Comparison of ENCODE assay signal across 10 cellular contexts in genomic region chr3:181713300-181713647, GRCh38. TPM values are rescaled to one million over a fixed set of nuclear protein-coding genes. Genes with fewer than 3 reads are reported as not detected.
A peak's percentile ranks its signal among the peaks of the same experiment; 100 is the strongest.
DNase-seq lines count a peak whose midpoint lies in the region; ATAC-seq and TF ChIP-seq lines count a peak whose summit lies in the region.
"Had no signal": no experiment of that assay in that cellular context is flagged by ENCODE, and none has a peak within 500 bp of the region (broad histone marks: within the 10 kb centered on the region; RNA-seq: fewer than 3 reads in every experiment).

No MANE protein-coding gene starts in this region.

- peak overlapping the region; percentile 38 for H3K27ac Mint-ChIP-seq in activated T-cell treated with anti-CD3 and anti-CD28 coated beads, Interleukin-2, amount 50 U/mL, for 72 hours
- H3K27ac Mint-ChIP-seq in activated T-helper 1 cell treated with anti-CD3 and anti-CD28 coated beads, Interleukin-12 subunit alpha, Interleukin-12 subunit beta, Interleukin-2, Interleukin-4 antibody, amounts not matched to agents 30 ng/mL and 10 ng/mL and 1 ng/mL, durations not matched to agents 14 hours and 24 hours and 36 hours, result peak overlapping the region; percentile 55
- H3K27ac Mint-ChIP-seq: activated B cell treated with CpG ODN at 0.5 μM for 24 hours had no signal

- no peak for TF ChIP-seq CTCF in tibial nerve (IDR thresholded peaks at IDR 0.05)

- no peak for DNase-seq in activated T-cell treated with anti-CD3 and anti-CD28 coated beads, Interleukin-2, amount 50 U/mL, for 72 hours
- DNase-seq in activated T-cell treated with anti-CD3 and anti-CD28 coated beads for 4 hours (no peak), iPS DF 6.9 (ENCODE audit: low read depth, low spot score) (no peak), tibial nerve (ENCODE audit: low spot score in 2 of 2) (no peak), NCI-H2029 (lab: John Stamatoyannopoulos, UW) (no peak), NCI-H524 treated with DMSO at 0.1 percent for 48 hours (lab: John Stamatoyannopoulos, UW) (no peak)
- DNase-seq in activated T-helper 1 cell treated with anti-CD3 and anti-CD28 coated beads, Interleukin-12 subunit alpha, Interleukin-12 subunit beta, Interleukin-2, Interleukin-4 antibody, amounts not matched to agents 30 ng/mL and 10 ng/mL and 1 ng/mL, durations not matched to agents 14 hours and 24 hours and 36 hours (ENCODE audit: low spot score), result no peak
- DNase-seq: activated B cell treated with CpG ODN at 0.5 μM for 24 hours had no signal

- no peaks in the 10 kb centered on the region for H3K9me3 ChIP-seq in iPS DF 6.9 (ENCODE audit: control insufficient read depth, insufficient read depth, low read length)
- no peaks in the 10 kb centered on the region for H3K9me3 ChIP-seq in tibial nerve

- H3K36me3 Mint-ChIP-seq in activated T-cell treated with anti-CD3 and anti-CD28 coated beads, Interleukin-2, amount 50 U/mL, for 72 hours (ENCODE audit: insufficient read depth in 2 of 2), result peaks cover 3 to 9% of the 10 kb centered on the region in 2 donors
- no peaks in the 10 kb centered on the region for H3K36me3 Mint-ChIP-seq in activated T-helper 1 cell treated with anti-CD3 and anti-CD28 coated beads, Interleukin-12 subunit alpha, Interleukin-12 subunit beta, Interleukin-2, Interleukin-4 antibody, amounts not matched to agents 30 ng/mL and 10 ng/mL and 1 ng/mL, durations not matched to agents 14 hours and 24 hours and 36 hours (ENCODE audit: low read depth)

- H3K4me3 ChIP-seq in iPS DF 6.9 (ENCODE audit: low read length) (peak overlapping the region; percentile 69), tibial nerve (peak overlapping the region; percentile 38 to 59 (median 47))

- intact Hi-C loops in activated T-helper 1 cell treated with anti-CD3 and anti-CD28 coated beads, Interleukin-12 subunit alpha, Interleukin-12 subunit beta, Interleukin-2, Interleukin-4 antibody, amounts not matched to agents 30 ng/mL and 10 ng/mL and 1 ng/mL, durations not matched to agents 14 hours and 24 hours and 36 hours (cut with micrococcal nuclease), result no loop called here

- H3K27me3 ChIP-seq in iPS DF 6.9 (ENCODE audit: control insufficient read depth, insufficient read depth, low read length), result no peaks in the 10 kb centered on the region
- H3K27me3 ChIP-seq in tibial nerve, result peaks cover 0 to 96% of the 10 kb centered on the region in 2 donors

- peaks cover 70% of the 10 kb centered on the region for H3K27me3 Mint-ChIP-seq in activated T-cell treated with anti-CD3 and anti-CD28 coated beads, Interleukin-2, amount 50 U/mL, for 72 hours (ENCODE audit: low read depth)
- H3K27me3 Mint-ChIP-seq in activated T-helper 1 cell treated with anti-CD3 and anti-CD28 coated beads, Interleukin-12 subunit alpha, Interleukin-12 subunit beta, Interleukin-2, Interleukin-4 antibody, amounts not matched to agents 30 ng/mL and 10 ng/mL and 1 ng/mL, durations not matched to agents 14 hours and 24 hours and 36 hours (ENCODE audit: insufficient read depth), result peaks cover 62% of the 10 kb centered on the region

- TF ChIP-seq EP300 in tibial nerve (IDR thresholded peaks at IDR 0.05), result no peak

- no peak overlapping the region for H3K27ac ChIP-seq in iPS DF 6.9 (ENCODE audit: low read length)
- peak overlapping the region; percentile 72 to 92 (median 88) for H3K27ac ChIP-seq in tibial nerve
- H3K27ac ChIP-seq: BLaER1 treated with 17β-estradiol and CSF1 and Interleukin-3, amounts not matched to agents 10 nM and 100 nM had no signal

- H3K9me3 Mint-ChIP-seq in activated T-cell treated with anti-CD3 and anti-CD28 coated beads, Interleukin-2, amount 50 U/mL, for 72 hours, result peaks cover 0 to 2% of the 10 kb centered on the region in 2 donors
- H3K9me3 Mint-ChIP-seq in activated T-helper 1 cell treated with anti-CD3 and anti-CD28 coated beads, Interleukin-12 subunit alpha, Interleukin-12 subunit beta, Interleukin-2, Interleukin-4 antibody, amounts not matched to agents 30 ng/mL and 10 ng/mL and 1 ng/mL, durations not matched to agents 14 hours and 24 hours and 36 hours, result no peaks in the 10 kb centered on the region

- TF ChIP-seq POLR2A in tibial nerve (IDR thresholded peaks at IDR 0.05), result no peak

- peak overlapping the region; percentile 46 to 60 for H3K4me3 Mint-ChIP-seq in activated T-cell treated with anti-CD3 and anti-CD28 coated beads, Interleukin-2, amount 50 U/mL, for 72 hours
- H3K4me3 Mint-ChIP-seq in activated T-helper 1 cell treated with anti-CD3 and anti-CD28 coated beads, Interleukin-12 subunit alpha, Interleukin-12 subunit beta, Interleukin-2, Interleukin-4 antibody, amounts not matched to agents 30 ng/mL and 10 ng/mL and 1 ng/mL, durations not matched to agents 14 hours and 24 hours and 36 hours, result no peak overlapping the region
- H3K4me3 Mint-ChIP-seq: activated B cell treated with CpG ODN at 0.5 μM for 24 hours had no signal

- no CpG with 5 or more reads among the region's 10 CpGs for WGBS in iPS DF 6.9 (ENCODE audit: insufficient coverage, insufficient read length)
- WGBS in tibial nerve, 2 donors, result 5% methylated on average over 10 of the region's 10 CpGs

- no peaks in the 10 kb centered on the region; the same call in 1 of the 2 replicates for H3K4me1 ChIP-seq in iPS DF 6.9 (ENCODE audit: control insufficient read depth, insufficient read depth, low read length)
- H3K4me1 ChIP-seq in tibial nerve, result peaks cover 0 to 35% (median 8%) of the 10 kb centered on the region in 4 donors

- H3K36me3 ChIP-seq in iPS DF 6.9 (ENCODE audit: control insufficient read depth, insufficient read depth, low read length) (peaks cover 3% of the 10 kb centered on the region; the same call in 1 of the 2 replicates), tibial nerve (no peaks in the 10 kb centered on the region)
- H3K36me3 ChIP-seq: BLaER1 treated with 17β-estradiol and CSF1 and Interleukin-3, amounts not matched to agents 10 nM and 100 nM had no signal

- ATAC-seq in activated T-cell treated with anti-CD3 and anti-CD28 coated beads, Interleukin-2, amount 50 U/mL, for 72 hours (replicated peaks in 1 of 2), result no peak
- no peak for ATAC-seq in HG02970 (IDR thresholded peaks at IDR 0.05; ENCODE audit: low FRiP score, unreplicated experiment)

- H3K4me1 Mint-ChIP-seq in activated T-cell treated with anti-CD3 and anti-CD28 coated beads, Interleukin-2, amount 50 U/mL, for 72 hours (ENCODE audit: low read depth), result peaks cover 13% of the 10 kb centered on the region
- peaks cover 9% of the 10 kb centered on the region for H3K4me1 Mint-ChIP-seq in activated T-helper 1 cell treated with anti-CD3 and anti-CD28 coated beads, Interleukin-12 subunit alpha, Interleukin-12 subunit beta, Interleukin-2, Interleukin-4 antibody, amounts not matched to agents 30 ng/mL and 10 ng/mL and 1 ng/mL, durations not matched to agents 14 hours and 24 hours and 36 hours (ENCODE audit: low read depth)

RNA-seq across cellular contexts. Expression of gene SOX2, which starts 1.5 kb away (rescaled TPM):
- under 1 TPM in 1 of 2 donors, not detected in 1; 0.16 TPM for total RNA-seq in activated T-cell treated with anti-CD3 and anti-CD28 coated beads, Interleukin-2, amount 50 U/mL, for 72 hours
- 0.07 and 0.10 TPM in 2 replicates for total RNA-seq in activated T-helper 1 cell treated with anti-CD3 and anti-CD28 coated beads, Interleukin-12 subunit alpha, Interleukin-12 subunit beta, Interleukin-2, Interleukin-4 antibody, amounts not matched to agents 30 ng/mL and 10 ng/mL and 1 ng/mL, durations not matched to agents 14 hours and 24 hours and 36 hours
- total RNA-seq in tibial nerve, result 10 to 100 TPM; 21.3 to 50.5 (median 34.3) TPM
- total RNA-seq: activated B cell treated with CpG ODN at 0.5 μM for 24 hours had no signal

Comparison
In these comparisons a context has a peak if more than half of its experiments do, and no peak if none do; other contexts are left out.
1. RNA of gene SOX2, which starts 1.5 kb away (total RNA-seq): 21.3 to 50.5 TPM in tibial nerve; 0.16 TPM in activated T-cell treated with anti-CD3 and anti-CD28 coated beads, Interleukin-2, amount 50 U/mL, for 72 hours and 0.07 to 0.10 TPM in activated T-helper 1 cell treated with anti-CD3 and anti-CD28 coated beads, Interleukin-12 subunit alpha, Interleukin-12 subunit beta, Interleukin-2, Interleukin-4 antibody, amounts not matched to agents 30 ng/mL and 10 ng/mL and 1 ng/mL, durations not matched to agents 14 hours and 24 hours and 36 hours; every median in the first group is over 10 times any median in the second.